ENCODE assay signal across 25 cellular contexts in genomic region chr12:64476844-64477243, GRCh38.
"Had no signal": no experiment of that assay in that cellular context is flagged by ENCODE, and none has a peak within 500 bp of the region (broad histone marks: within the 10 kb centered on the region; RNA-seq: fewer than 3 reads in every experiment).

No MANE protein-coding gene starts in this region.

- H3K4me1 ChIP-seq: colonic mucosa, esophagus squamous epithelium, lower lobe of right lung, parathyroid adenoma, thyroid gland had no signal

- H3K27me3 ChIP-seq: colonic mucosa, esophagus squamous epithelium, neutrophil, stomach, thyroid gland had no signal

- H2AFZ ChIP-seq: parathyroid adenoma had no signal

- H3K4me3 Mint-ChIP-seq: dendritic cell treated with granulocyte-macrophage colony-stimulating factor and Interleukin-4, amounts not matched to agents 40 ng/mL and 50 ng/mL, for 4 days; naive thymus-derived CD8-positive, alpha-beta T cell; neural crest cell had no signal

- H3K27me3 Mint-ChIP-seq: dendritic cell treated with granulocyte-macrophage colony-stimulating factor and Interleukin-4, amounts not matched to agents 40 ng/mL and 50 ng/mL, for 4 days; naive thymus-derived CD8-positive, alpha-beta T cell; progenitor cell of endocrine pancreas had no signal

- H3K27ac ChIP-seq: colonic mucosa, esophagus squamous epithelium, lower lobe of right lung, neutrophil, parathyroid adenoma, stomach, thyroid gland had no signal

- FAIRE-seq: endometrium, keratinocyte had no signal

- H3K27ac Mint-ChIP-seq: dendritic cell treated with granulocyte-macrophage colony-stimulating factor and Interleukin-4, amounts not matched to agents 40 ng/mL and 50 ng/mL, for 4 days had no signal

- DNase-seq: colonic mucosa; effector CD8-positive, alpha-beta T cell; erythroblast; esophagus squamous epithelium; foreskin melanocyte; left ventricle myocardium superior; lower lobe of right lung; naive thymus-derived CD8-positive, alpha-beta T cell; stimulated activated CD4-positive, alpha-beta T cell treated with anti-CD3 and anti-CD28 coated beads, Interleukin-12 subunit alpha, Interleukin-12 subunit beta, amount 100 ng/mL, for 4 hours; stimulated activated CD4-positive, alpha-beta T cell treated with anti-CD3 and anti-CD28 coated beads, Interleukin-1b, Interleukin-23, amount 100 ng/mL, for 48 hours; stimulated activated CD4-positive, alpha-beta T cell treated with anti-CD3 and anti-CD28 coated beads, Interleukin-4, amount 100 ng/mL, for 1 hour; stimulated activated CD8-positive, alpha-beta memory T cell treated with anti-CD3 and anti-CD28 coated beads, Interleukin-4, amount 100 ng/mL, for 48 hours; stimulated activated naive CD4-positive, alpha-beta T cell treated with Interleukin-2 at 50 U/mL for 16 hours; stomach; thyroid gland; trophoblast cell had no signal

- H3K36me3 ChIP-seq: colonic mucosa had no signal

- H3K4me1 Mint-ChIP-seq: neural crest cell had no signal

- H3K4me3 ChIP-seq: colonic mucosa, esophagus squamous epithelium, lower lobe of right lung, smooth muscle cell, stomach, thyroid gland had no signal

- H3K4me2 ChIP-seq: smooth muscle cell had no signal

- H3K9ac ChIP-seq: parathyroid adenoma had no signal

- H3K9me3 ChIP-seq: colonic mucosa, neutrophil, thyroid gland had no signal

- ATAC-seq: left ventricle myocardium superior; lower lobe of right lung; naive thymus-derived CD8-positive, alpha-beta T cell; sciatic nerve had no signal
